In the genomic region with DNA sequence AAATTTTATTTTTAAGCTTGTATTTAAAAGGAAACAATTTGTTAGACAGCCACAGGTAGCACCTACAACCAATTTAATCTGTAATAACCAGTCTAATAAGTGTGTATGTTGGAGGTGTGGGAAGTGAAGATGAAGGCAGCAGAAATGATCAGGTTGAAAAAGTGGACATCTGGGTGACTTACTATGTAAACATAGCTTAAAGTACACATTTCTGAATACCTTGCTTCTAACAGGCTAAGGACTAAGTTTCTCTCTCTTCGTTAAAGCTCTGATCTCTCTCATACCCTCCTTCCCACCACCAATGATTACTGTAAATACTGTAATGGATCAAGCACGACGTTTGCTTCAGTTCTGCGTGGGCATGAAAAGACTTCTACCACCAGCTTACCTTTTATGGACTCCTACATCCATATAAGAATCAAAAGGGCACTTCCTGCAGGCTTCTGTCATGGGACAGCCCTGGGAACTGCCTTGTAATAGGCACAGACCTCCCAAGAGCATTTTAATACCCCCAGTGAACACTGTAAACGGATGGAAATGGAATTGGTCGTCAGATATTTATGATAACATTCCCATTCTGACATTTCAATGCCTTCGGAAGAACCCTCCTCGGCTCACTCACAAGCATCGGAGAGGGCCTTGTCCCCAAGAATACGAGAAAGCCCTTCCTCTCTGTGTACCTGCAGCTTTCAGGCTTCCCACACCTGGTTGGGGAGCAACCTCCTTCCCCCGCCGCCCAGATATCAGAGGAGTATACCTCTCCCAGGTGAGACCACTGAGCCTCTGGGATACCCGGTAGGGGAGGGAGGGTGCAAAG, we compare ENCODE assay signal across 1 cellular context.
TF ChIP-seq lines count a peak whose summit lies in the region.

No MANE protein-coding gene starts in this region.

TF ChIP-seq in H1, 55 proteins besides CTCF, POLR2A, EP300 and RAD21:
- TF ChIP-seq CBX8 (IDR thresholded peaks at IDR 0.05; ENCODE audit: borderline replicate concordance, low read depth, low read length) (no peak), MAFK (IDR thresholded peaks at IDR 0.05; ENCODE audit: low read depth, low read length) (no peak), POLR2AphosphoS5 (IDR thresholded peaks at IDR 0.05; ENCODE audit: low read depth, low read length) (no peak), RNF2 (IDR thresholded peaks at IDR 0.05; ENCODE audit: borderline replicate concordance, low read depth, low read length, missing control alignments, poor library complexity, severe bottlenecking) (no peak), CHD2 (IDR thresholded peaks at IDR 0.05; ENCODE audit: low read length) (no peak)
